ENCODE assay signal across 11 cellular contexts in the genomic region with DNA sequence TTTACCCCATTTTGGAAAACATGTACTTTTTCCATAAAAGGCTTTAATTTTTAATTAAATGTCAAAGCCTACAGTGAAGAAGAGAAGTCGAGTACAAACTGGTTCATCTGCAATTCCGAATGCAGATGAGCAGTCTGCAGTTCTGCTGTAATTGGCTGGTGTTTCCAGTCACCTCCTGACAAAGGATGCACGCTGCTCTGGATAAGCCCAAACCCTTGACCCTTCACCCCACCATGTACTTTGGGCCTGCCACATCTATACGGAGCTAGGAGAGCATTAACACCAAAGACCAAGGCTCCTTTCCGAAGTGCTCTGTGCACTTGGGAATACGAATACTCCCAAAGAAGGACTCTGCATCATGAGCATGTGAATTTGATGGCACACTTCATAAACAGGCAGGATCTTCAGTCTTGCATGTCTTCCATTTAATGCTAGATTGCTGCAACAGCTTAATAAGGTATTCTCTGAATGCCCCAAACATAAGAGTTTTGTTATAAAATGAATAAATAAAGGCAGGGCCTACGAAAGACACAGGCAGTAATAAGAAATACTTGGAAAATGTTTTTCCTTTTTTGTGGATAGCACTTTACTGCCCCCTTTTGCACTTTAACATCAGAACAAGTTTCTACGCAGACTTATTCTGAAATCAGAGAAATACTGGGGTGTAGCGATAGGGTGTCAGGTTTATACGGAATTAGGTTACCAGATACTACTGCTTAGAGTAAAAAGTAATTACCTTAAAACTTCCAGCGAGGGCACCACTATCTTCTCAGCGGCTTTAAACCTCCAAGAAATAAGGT. TPM values are rescaled to one million over a fixed set of nuclear protein-coding genes. Genes with fewer than 3 reads are reported as not detected.
DNase-seq lines count a peak whose midpoint lies in the region; ATAC-seq, FAIRE-seq and TF ChIP-seq lines count a peak whose summit lies in the region.
"Had no signal": no experiment of that assay in that cellular context is flagged by ENCODE, and none has a peak within 500 bp of the region (broad histone marks: within the 10 kb centered on the region; RNA-seq: fewer than 3 reads in every experiment).

No MANE protein-coding gene starts in this region.

- H3K4me3 Mint-ChIP-seq in astrocyte (ENCODE audit: unreplicated experiment), result no peak overlapping the region
- H3K4me3 Mint-ChIP-seq in stimulated activated memory B cell treated with anti-CD40 and anti-IgM and Interleukin-4, amounts not matched to agents 10 μg/mL and 1 μg/mL and 100 μg/mL, for 72 hours, result no peak overlapping the region
- H3K4me3 Mint-ChIP-seq in CD8-positive, alpha-beta memory T cell, result no peak overlapping the region
- H3K4me3 Mint-ChIP-seq: activated T-helper 1 cell treated with anti-CD3 and anti-CD28 coated beads, Interleukin-12 subunit alpha, Interleukin-12 subunit beta, Interleukin-2, Interleukin-4 antibody, amounts not matched to agents 30 ng/mL and 10 ng/mL and 1 ng/mL, durations not matched to agents 14 hours and 24 hours and 36 hours had no signal

- no peak overlapping the region for H3K4me2 ChIP-seq in HepG2 (ENCODE audit: low read depth, low read length)
- peak overlapping the region; percentile 14 for H3K4me2 ChIP-seq in astrocyte (ENCODE audit: low read length)

- H3K4me1 ChIP-seq in HepG2 (ENCODE audit: insufficient read depth, low read length) (no peaks in the 10 kb centered on the region), right lobe of liver (no peaks in the 10 kb centered on the region), astrocyte (ENCODE audit: insufficient read depth, low read length) (peaks cover 29% of the 10 kb centered on the region)
- H3K4me1 ChIP-seq in CD8-positive, alpha-beta memory T cell (ENCODE audit: insufficient read depth, low read length), result no peaks in the 10 kb centered on the region
- H3K4me1 ChIP-seq: SJSA1 had no signal

- FAIRE-seq in HepG2 (lab: Jason Lieb, UNC), result no peak
- no peak for FAIRE-seq in astrocyte (lab: Jason Lieb, UNC)
- peak; percentile 49 for FAIRE-seq in islet of Langerhans (lab: Jason Lieb, UNC)

- CTCF ChIA-PET in HepG2 (lab: Yijun Ruan, JAX; ENCODE audit: low intra/inter-chr PET ratio, low total read pairs), result no interaction called here
- CTCF ChIA-PET in CD8-positive, alpha-beta memory T cell (lab: Charles Lee), result no interaction called here

- H4K20me1 ChIP-seq in HepG2 (ENCODE audit: insufficient read depth, low read length) (no peaks in the 10 kb centered on the region), astrocyte (ENCODE audit: insufficient read depth, low read length) (peaks cover 62% of the 10 kb centered on the region)

- no TSS peak for BruUV-seq in HepG2 (replicated peaks; lab: Mats Ljungman, UMichigan)

- no peak overlapping the region for H3K9ac ChIP-seq in HepG2 (ENCODE audit: insufficient read depth, low read depth, low read length)
- no peak overlapping the region for H3K9ac ChIP-seq in astrocyte (ENCODE audit: low read length)

- peaks cover 3% of the 10 kb centered on the region for H3K36me3 Mint-ChIP-seq in astrocyte (ENCODE audit: low read depth, unreplicated experiment)
- H3K36me3 Mint-ChIP-seq in stimulated activated memory B cell treated with anti-CD40 and anti-IgM and Interleukin-4, amounts not matched to agents 10 μg/mL and 1 μg/mL and 100 μg/mL, for 72 hours, result no peaks in the 10 kb centered on the region
- no peaks in the 10 kb centered on the region for H3K36me3 Mint-ChIP-seq in CD8-positive, alpha-beta memory T cell

- POLR2A ChIA-PET in HepG2 (lab: Yijun Ruan, JAX), result no interaction called here
- POLR2A ChIA-PET in CD8-positive, alpha-beta memory T cell (lab: Charles Lee), result no interaction called here

- no peak overlapping the region for H3K27ac ChIP-seq in HepG2 (ENCODE audit: extremely low read length, insufficient read depth, low read length)
- H3K27ac ChIP-seq in right lobe of liver, result no peak overlapping the region
- peak overlapping the region; percentile 8 for H3K27ac ChIP-seq in astrocyte (ENCODE audit: low read depth, low read length)
- no peak overlapping the region for H3K27ac ChIP-seq in CD8-positive, alpha-beta memory T cell (ENCODE audit: low read depth, low read length)
- H3K27ac ChIP-seq: SJSA1, spleen had no signal

- WGBS in HepG2 (ENCODE audit: low lambda C conversion rate), result 31% methylated on average over 9 of the region's 12 CpGs
- WGBS in right lobe of liver (ENCODE audit: insufficient coverage, low coverage, low lambda C conversion rate, missing lambda C conversion rate), result 49% methylated on average over 12 of the region's 12 CpGs

- H3K4me1 Mint-ChIP-seq in astrocyte (ENCODE audit: low read depth, unreplicated experiment), result peaks cover 62% of the 10 kb centered on the region
- H3K4me1 Mint-ChIP-seq in stimulated activated memory B cell treated with anti-CD40 and anti-IgM and Interleukin-4, amounts not matched to agents 10 μg/mL and 1 μg/mL and 100 μg/mL, for 72 hours, result no peaks in the 10 kb centered on the region
- H3K4me1 Mint-ChIP-seq in CD8-positive, alpha-beta memory T cell, result no peaks in the 10 kb centered on the region

- no peaks in the 10 kb centered on the region for H3K79me2 ChIP-seq in HepG2 (ENCODE audit: insufficient read depth, low read length)
- peaks cover 100% of the 10 kb centered on the region for H3K79me2 ChIP-seq in astrocyte (ENCODE audit: insufficient read depth, low read length)

- TF ChIP-seq RAD21 in HepG2 (CRISPR knock-in tag; IDR thresholded peaks at IDR 0.05), result no peak

- TF ChIP-seq EP300 in HepG2 (IDR thresholded peaks at IDR 0.05; ENCODE audit: low read depth in 2 of 2, low read length in 2 of 2) (no peak), HepG2 (CRISPR knock-in tag; IDR thresholded peaks at IDR 0.05; ENCODE audit: borderline replicate concordance) (no peak)

- no peak for DNase-seq in HepG2 (ENCODE audit: low spot score)
- DNase-seq in right lobe of liver, result no peak
- no peak for DNase-seq in astrocyte (ENCODE audit: low read depth)
- DNase-seq in activated CD4-positive, alpha-beta T cell treated with anti-CD3 and anti-CD28 coated beads for 4 hours, result no peak
- no peak for DNase-seq in NCI-H526 treated with DMSO at 0.1 percent for 48 hours (lab: John Stamatoyannopoulos, UW)
- DNase-seq in CD8-positive, alpha-beta memory T cell, result no peak
- DNase-seq: spleen had no signal

- H3K4me3 ChIP-seq in HepG2 (replicated peaks in 1 of 3; ENCODE audit: insufficient read depth in 1 of 3, low read depth in 2 of 3, low read length in 3 of 3), result no peak overlapping the region
- no peak overlapping the region for H3K4me3 ChIP-seq in right lobe of liver
- H3K4me3 ChIP-seq in astrocyte (ENCODE audit: insufficient read depth, low read depth, low read length), result no peak overlapping the region
- no peak overlapping the region for H3K4me3 ChIP-seq in CD8-positive, alpha-beta memory T cell (ENCODE audit: low read length)
- H3K4me3 ChIP-seq: SJSA1, spleen had no signal

- H3K27me3 ChIP-seq in HepG2 (ENCODE audit: control insufficient read depth in 1 of 2, insufficient read depth in 2 of 2, low read length in 2 of 2) (no peaks in the 10 kb centered on the region), right lobe of liver (no peaks in the 10 kb centered on the region), astrocyte (ENCODE audit: insufficient read depth, low read length) (no peaks in the 10 kb centered on the region)
- peaks cover 3% of the 10 kb centered on the region for H3K27me3 ChIP-seq in CD8-positive, alpha-beta memory T cell (ENCODE audit: insufficient read depth, low read length, poor library complexity, severe bottlenecking)
- H3K27me3 ChIP-seq: SJSA1 had no signal

- ATAC-seq in HepG2 (no peak), right lobe of liver (no peak)
- ATAC-seq in stimulated activated memory B cell treated with anti-CD40 and anti-IgM and Interleukin-4, amounts not matched to agents 10 μg/mL and 1 μg/mL and 100 μg/mL, for 72 hours, result no peak

- TF ChIP-seq CTCF in HepG2 (CRISPR knock-in tag; IDR thresholded peaks at IDR 0.05), result no peak
- TF ChIP-seq CTCF in right lobe of liver (IDR thresholded peaks at IDR 0.05), result no peak
- peak; percentile 41 for TF ChIP-seq CTCF in astrocyte (IDR thresholded peaks at IDR 0.05; ENCODE audit: insufficient read depth, low read depth, low read length)

- H3K9me3 Mint-ChIP-seq in astrocyte (ENCODE audit: unreplicated experiment), result no peaks in the 10 kb centered on the region
- no peaks in the 10 kb centered on the region for H3K9me3 Mint-ChIP-seq in stimulated activated memory B cell treated with anti-CD40 and anti-IgM and Interleukin-4, amounts not matched to agents 10 μg/mL and 1 μg/mL and 100 μg/mL, for 72 hours
- no peaks in the 10 kb centered on the region for H3K9me3 Mint-ChIP-seq in CD8-positive, alpha-beta memory T cell
- H3K9me3 Mint-ChIP-seq: activated T-helper 1 cell treated with anti-CD3 and anti-CD28 coated beads, Interleukin-12 subunit alpha, Interleukin-12 subunit beta, Interleukin-2, Interleukin-4 antibody, amounts not matched to agents 30 ng/mL and 10 ng/mL and 1 ng/mL, durations not matched to agents 14 hours and 24 hours and 36 hours had no signal

- no peak overlapping the region for H2AFZ ChIP-seq in HepG2 (ENCODE audit: low read length)
- no peak overlapping the region for H2AFZ ChIP-seq in astrocyte (ENCODE audit: low read depth, low read length)

- H3K27me3 Mint-ChIP-seq in astrocyte (ENCODE audit: low read depth, unreplicated experiment), result no peaks in the 10 kb centered on the region
- peaks cover 17% of the 10 kb centered on the region for H3K27me3 Mint-ChIP-seq in stimulated activated memory B cell treated with anti-CD40 and anti-IgM and Interleukin-4, amounts not matched to agents 10 μg/mL and 1 μg/mL and 100 μg/mL, for 72 hours
- peaks cover 4 to 57% of the 10 kb centered on the region in 2 donors for H3K27me3 Mint-ChIP-seq in CD8-positive, alpha-beta memory T cell

- intact Hi-C loops in HepG2 (cut with micrococcal nuclease; ENCODE audit: unreplicated experiment), result no loop called here
- intact Hi-C loops in right lobe of liver (cut with DNase I), result no loop called here

- H3K9me3 ChIP-seq in HepG2 (ENCODE audit: low read length) (no peaks in the 10 kb centered on the region), right lobe of liver (no peaks in the 10 kb centered on the region), astrocyte (ENCODE audit: insufficient read depth, low read depth, low read length) (no peaks in the 10 kb centered on the region)
- H3K9me3 ChIP-seq in CD8-positive, alpha-beta memory T cell (ENCODE audit: low read length), result no peaks in the 10 kb centered on the region
- H3K9me3 ChIP-seq: SJSA1, spleen had no signal

- H3K36me3 ChIP-seq in HepG2 (replicated peaks in 1 of 2; ENCODE audit: control insufficient read depth in 1 of 2, insufficient read depth in 2 of 2, low read length in 2 of 2) (no peaks in the 10 kb centered on the region), right lobe of liver (no peaks in the 10 kb centered on the region), astrocyte (ENCODE audit: insufficient read depth, low read length) (peaks cover 2% of the 10 kb centered on the region)
- no peaks in the 10 kb centered on the region for H3K36me3 ChIP-seq in CD8-positive, alpha-beta memory T cell (ENCODE audit: insufficient read depth, low read length)
- H3K36me3 ChIP-seq: SJSA1, spleen had no signal

- peak overlapping the region; percentile 3 for H3K27ac Mint-ChIP-seq in astrocyte (ENCODE audit: unreplicated experiment)
- no peak overlapping the region for H3K27ac Mint-ChIP-seq in stimulated activated memory B cell treated with anti-CD40 and anti-IgM and Interleukin-4, amounts not matched to agents 10 μg/mL and 1 μg/mL and 100 μg/mL, for 72 hours
- H3K27ac Mint-ChIP-seq in CD8-positive, alpha-beta memory T cell, result no peak overlapping the region
- H3K27ac Mint-ChIP-seq: activated T-helper 1 cell treated with anti-CD3 and anti-CD28 coated beads, Interleukin-12 subunit alpha, Interleukin-12 subunit beta, Interleukin-2, Interleukin-4 antibody, amounts not matched to agents 30 ng/mL and 10 ng/mL and 1 ng/mL, durations not matched to agents 14 hours and 24 hours and 36 hours had no signal

- in situ Hi-C loops in HepG2 (cut with HindIII; ENCODE audit: extremely low pct_ligation_motif_present, low pct_unique_long_range_greater_than_20kb), result no loop called here

- TF ChIP-seq POLR2A in HepG2 (IDR thresholded peaks at IDR 0.05; ENCODE audit: insufficient read depth in 1 of 2, low read depth in 2 of 2, low read length in 2 of 2), result no peak
- no peak for TF ChIP-seq POLR2A in right lobe of liver (IDR thresholded peaks at IDR 0.05)

RNA-seq across cellular contexts. Expression of a gene that starts 15.1 kb away (rescaled TPM):
- total RNA-seq in HepG2 (2016; rRNA removed; fragmentation: Illumina TruSeq; extraction: Trizol) (0.07 and 0.20 TPM in 2 replicates), right lobe of liver (1 to 10 TPM; 2.3 to 9.8 (median 3.9) TPM), astrocyte (93.2 and 93.4 TPM in 2 replicates)
- total RNA-seq in HepG2 (2016; cell fraction: cytosol; rRNA removed; fragmentation: Illumina TruSeq; extraction: Trizol; ENCODE audit: low read depth), result not detected in 2 replicates
- 0.09 and 0.13 TPM in 2 replicates for total RNA-seq in HepG2 (2016; cell fraction: insoluble cytoplasmic fraction; rRNA removed; fragmentation: Illumina TruSeq; extraction: Trizol)
- total RNA-seq in HepG2 (2016; cell fraction: membrane; rRNA removed; fragmentation: Illumina TruSeq; extraction: Trizol), result 0.06 and 0.14 TPM in 2 replicates
- total RNA-seq in HepG2 (2016; cell fraction: nucleus; rRNA removed; fragmentation: Illumina TruSeq; extraction: Trizol), result 0.06 TPM in 1 of 2 replicates, not detected in the other
- polyA plus RNA-seq in HepG2 (2011; rRNA removed), result 0.05 and 0.11 TPM in 2 replicates
- polyA plus RNA-seq in HepG2 (2011; cell fraction: cytosol; rRNA removed), result 0.08 and 0.11 TPM in 2 replicates
- 0.05 TPM in 2 replicates for polyA plus RNA-seq in HepG2 (2011; cell fraction: nucleus; rRNA removed)
- polyA plus RNA-seq in HepG2 (2012), result 0.05 and 0.16 TPM in 2 replicates
- 0.02 TPM in 1 of 2 replicates, not detected in the other for polyA plus RNA-seq in HepG2 (2016; cell fraction: cytosol; fragmentation: Illumina TruSeq; extraction: Trizol; ENCODE audit: low read depth)
- polyA plus RNA-seq in HepG2 (2016; cell fraction: insoluble cytoplasmic fraction; fragmentation: Illumina TruSeq; extraction: Trizol; ENCODE audit: low read depth), result 0.08 and 0.23 TPM in 2 replicates
- 0.05 TPM in 1 of 2 replicates, not detected in the other for polyA plus RNA-seq in HepG2 (2016; cell fraction: membrane; fragmentation: Illumina TruSeq; extraction: Trizol; ENCODE audit: low read depth)
- polyA plus RNA-seq in HepG2 (2016; cell fraction: nucleus; fragmentation: Illumina TruSeq; extraction: Trizol; ENCODE audit: insufficient read depth, low read depth), result 0.19 and 0.23 TPM in 2 replicates
- polyA minus RNA-seq in HepG2 (2011; rRNA and poly(A)+ RNA removed; ENCODE audit: low replicate concordance), result 0.08 and 0.63 TPM in 2 replicates
- 0.18 TPM in 1 of 2 replicates, not detected in the other for polyA minus RNA-seq in HepG2 (2011; cell fraction: cytosol; rRNA and poly(A)+ RNA removed)
- polyA minus RNA-seq in HepG2 (2011; cell fraction: nucleus; rRNA and poly(A)+ RNA removed), result 0.13 TPM in 1 of 2 replicates, not detected in the other
- total RNA-seq in CD8-positive, alpha-beta memory T cell, result under 1 TPM; 0.11 to 0.22 TPM
- polyA plus RNA-seq in CD8-positive, alpha-beta memory T cell, result 0.05 TPM

RNA-seq across cellular contexts. Expression of a gene that starts 47.5 kb away (rescaled TPM):
- total RNA-seq in HepG2 (2016; rRNA removed; fragmentation: Illumina TruSeq; extraction: Trizol) (27.2 and 47.1 TPM in 2 replicates), right lobe of liver (10 to 100 TPM; 19.9 to 35.6 (median 32.0) TPM), astrocyte (52.3 and 56.9 TPM in 2 replicates)
- total RNA-seq in HepG2 (2016; cell fraction: cytosol; rRNA removed; fragmentation: Illumina TruSeq; extraction: Trizol; ENCODE audit: low read depth), result 11.8 and 17.4 TPM in 2 replicates
- 25.5 and 51.3 TPM in 2 replicates for total RNA-seq in HepG2 (2016; cell fraction: insoluble cytoplasmic fraction; rRNA removed; fragmentation: Illumina TruSeq; extraction: Trizol)
- total RNA-seq in HepG2 (2016; cell fraction: membrane; rRNA removed; fragmentation: Illumina TruSeq; extraction: Trizol), result 9.4 and 9.9 TPM in 2 replicates
- 100 and 117 TPM in 2 replicates for total RNA-seq in HepG2 (2016; cell fraction: nucleus; rRNA removed; fragmentation: Illumina TruSeq; extraction: Trizol)
- polyA plus RNA-seq in HepG2 (2011; rRNA removed), result 70.6 and 81.6 TPM in 2 replicates
- polyA plus RNA-seq in HepG2 (2011; cell fraction: cytosol; rRNA removed), result 10.8 and 12.2 TPM in 2 replicates
- polyA plus RNA-seq in HepG2 (2011; cell fraction: nucleus; rRNA removed), result 336 and 397 TPM in 2 replicates
- 62.3 and 76.1 TPM in 2 replicates for polyA plus RNA-seq in HepG2 (2012)
- polyA plus RNA-seq in HepG2 (2016; cell fraction: cytosol; fragmentation: Illumina TruSeq; extraction: Trizol; ENCODE audit: low read depth), result 1.0 and 1.9 TPM in 2 replicates
- 50.3 and 50.9 TPM in 2 replicates for polyA plus RNA-seq in HepG2 (2016; cell fraction: insoluble cytoplasmic fraction; fragmentation: Illumina TruSeq; extraction: Trizol; ENCODE audit: low read depth)
- polyA plus RNA-seq in HepG2 (2016; cell fraction: membrane; fragmentation: Illumina TruSeq; extraction: Trizol; ENCODE audit: low read depth), result 3.7 and 3.8 TPM in 2 replicates
- polyA plus RNA-seq in HepG2 (2016; cell fraction: nucleus; fragmentation: Illumina TruSeq; extraction: Trizol; ENCODE audit: insufficient read depth, low read depth), result 268 and 280 TPM in 2 replicates
- polyA minus RNA-seq in HepG2 (2011; rRNA and poly(A)+ RNA removed; ENCODE audit: low replicate concordance), result 8.6 and 10.0 TPM in 2 replicates
- 4.7 and 5.7 TPM in 2 replicates for polyA minus RNA-seq in HepG2 (2011; cell fraction: cytosol; rRNA and poly(A)+ RNA removed)
- polyA minus RNA-seq in HepG2 (2011; cell fraction: nucleus; rRNA and poly(A)+ RNA removed), result 125 and 143 TPM in 2 replicates
- 10 to 100 TPM; 85.8 to 89.0 TPM for total RNA-seq in CD8-positive, alpha-beta memory T cell
- 39.2 TPM for polyA plus RNA-seq in CD8-positive, alpha-beta memory T cell
